In genomic region chr17:1460233-1460632, GRCh38 we compare ENCODE assay signal across 2 cellular contexts.
A peak's percentile ranks its signal among the peaks of the same experiment; 100 is the strongest.
TF ChIP-seq lines count a peak whose summit lies in the region.

No MANE protein-coding gene starts in this region.

TF ChIP-seq in A549, 52 proteins besides CTCF, POLR2A, EP300 and RAD21:
- TF ChIP-seq ESRRA (IDR thresholded peaks at IDR 0.05; ENCODE audit: borderline replicate concordance, low read length) (peak; percentile 86), POLR2AphosphoS2 (conservative IDR thresholded peaks at IDR 0.05; ENCODE audit: low read length) (no peak; the same call in 1 of the 2 replicates), FOSL2 (IDR thresholded peaks at IDR 0.05) (no peak), FOSL2 (CRISPR knock-in tag; IDR thresholded peaks at IDR 0.05) (peak; percentile 80)

TF ChIP-seq in endothelial cell of umbilical vein, 7 proteins besides CTCF, POLR2A, EP300 and RAD21:
- TF ChIP-seq FOS (IDR thresholded peaks at IDR 0.05; ENCODE audit: borderline replicate concordance, insufficient read depth, low read length) (peak; percentile 37), GATA2 (IDR thresholded peaks at IDR 0.05; ENCODE audit: insufficient read depth, insufficient read length, low read depth, low read length) (no peak), POLR2AphosphoS5 (IDR thresholded peaks at IDR 0.05; ENCODE audit: insufficient read depth, low read depth, low read length) (peak; percentile 28), JUN (IDR thresholded peaks at IDR 0.05; ENCODE audit: borderline replicate concordance, insufficient read depth, insufficient read length, low read depth) (peak; percentile 19), MAX (IDR thresholded peaks at IDR 0.05; ENCODE audit: insufficient read depth, insufficient read length) (no peak)
